8 cellular contexts compared by ENCODE assay signal in the genomic region with DNA sequence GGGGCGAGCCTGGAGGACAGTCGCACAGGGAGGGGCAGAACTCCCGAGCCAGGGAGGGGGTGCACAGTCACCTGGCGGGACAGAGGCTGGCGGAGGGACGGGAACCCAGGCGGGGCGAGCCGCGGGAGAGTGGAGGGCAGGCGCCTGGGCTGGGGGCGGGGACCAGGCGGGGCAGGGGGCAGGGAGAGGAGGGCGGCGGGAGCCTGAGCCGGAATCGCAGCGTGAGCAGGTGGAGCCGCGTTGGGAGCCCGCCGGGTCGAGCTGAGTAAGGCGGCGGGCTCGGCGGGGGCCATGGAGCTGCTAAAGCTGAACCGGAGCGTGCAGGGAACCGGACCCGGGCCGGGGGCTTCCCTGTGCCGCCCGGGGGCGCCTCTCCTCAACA. TPM values are rescaled to one million over a fixed set of nuclear protein-coding genes. Genes with fewer than 3 reads are reported as not detected.
DNase-seq lines count a peak whose midpoint lies in the region; ATAC-seq lines count a peak whose summit lies in the region.

A gene (plus strand): TSS at position 201 of the 382 bp plus-strand sequence. CDS start 91 bp downstream, at position 292.

- peak; percentile 44 to 51 for ATAC-seq in stimulated activated naive B cell treated with anti-CD40 and anti-IgM and Interleukin-4, amounts not matched to agents 10 μg/mL and 1 μg/mL and 100 μg/mL, for 72 hours (replicated peaks)
- ATAC-seq in GM19351 (IDR thresholded peaks at IDR 0.05; ENCODE audit: unreplicated experiment) (no peak), HG02852 (IDR thresholded peaks at IDR 0.05; ENCODE audit: unreplicated experiment) (no peak), HG02588 (IDR thresholded peaks at IDR 0.05; ENCODE audit: unreplicated experiment) (no peak)

- no peaks in the 10 kb centered on the region for H3K36me3 Mint-ChIP-seq in activated naive CD8-positive, alpha-beta T cell treated with anti-CD3 and anti-CD28 coated beads for 36 hours
- H3K36me3 Mint-ChIP-seq in immature natural killer cell = no peaks in the 10 kb centered on the region
- no peaks in the 10 kb centered on the region for H3K36me3 Mint-ChIP-seq in stimulated activated naive B cell treated with anti-CD40 and anti-IgM and Interleukin-4, amounts not matched to agents 10 μg/mL and 1 μg/mL and 100 μg/mL, for 72 hours

- peaks cover 17% of the 10 kb centered on the region for H3K27me3 Mint-ChIP-seq in activated naive CD8-positive, alpha-beta T cell treated with anti-CD3 and anti-CD28 coated beads for 36 hours
- peaks cover 0 to 13% (median 9%) of the 10 kb centered on the region in 3 donors for H3K27me3 Mint-ChIP-seq in immature natural killer cell (ENCODE audit: low read depth in 3 of 3)
- H3K27me3 Mint-ChIP-seq in stimulated activated naive B cell treated with anti-CD40 and anti-IgM and Interleukin-4, amounts not matched to agents 10 μg/mL and 1 μg/mL and 100 μg/mL, for 72 hours = peaks cover 4 to 15% of the 10 kb centered on the region in 2 donors

- peak within 1 kb of the TSS; percentile 57 for H3K4me3 Mint-ChIP-seq in activated naive CD8-positive, alpha-beta T cell treated with anti-CD3 and anti-CD28 coated beads for 36 hours
- H3K4me3 Mint-ChIP-seq in immature natural killer cell = peak within 1 kb of the TSS; percentile 69 to 81 (median 79)
- peak within 1 kb of the TSS in 1 of 2 donors; percentile 66 for H3K4me3 Mint-ChIP-seq in stimulated activated naive B cell treated with anti-CD40 and anti-IgM and Interleukin-4, amounts not matched to agents 10 μg/mL and 1 μg/mL and 100 μg/mL, for 72 hours

- peak; percentile 71 for DNase-seq in activated effector memory CD4-positive, alpha-beta T cell treated with anti-CD3 and anti-CD28 coated beads, Interleukin-2, amount 50 U/mL, for 16 hours
- DNase-seq in activated effector memory CD4-positive, alpha-beta T cell treated with Interleukin-2 at 50 U/mL for 16 hours = no peak
- DNase-seq in activated naive CD8-positive, alpha-beta T cell treated with anti-CD3 and anti-CD28 coated beads for 36 hours = peak; percentile 28
- peak in 2 of 3 donors; percentile 13 to 24 for DNase-seq in immature natural killer cell
- DNase-seq in stimulated activated naive B cell treated with anti-CD40 and anti-IgM and Interleukin-4, amounts not matched to agents 10 μg/mL and 1 μg/mL and 100 μg/mL, for 72 hours = no peak

- H3K4me1 Mint-ChIP-seq in activated naive CD8-positive, alpha-beta T cell treated with anti-CD3 and anti-CD28 coated beads for 36 hours = no peaks in the 10 kb centered on the region
- H3K4me1 Mint-ChIP-seq in immature natural killer cell = peaks cover 7 to 11% of the 10 kb centered on the region in 2 donors
- no peaks in the 10 kb centered on the region for H3K4me1 Mint-ChIP-seq in stimulated activated naive B cell treated with anti-CD40 and anti-IgM and Interleukin-4, amounts not matched to agents 10 μg/mL and 1 μg/mL and 100 μg/mL, for 72 hours

- no peaks in the 10 kb centered on the region for H3K9me3 Mint-ChIP-seq in activated naive CD8-positive, alpha-beta T cell treated with anti-CD3 and anti-CD28 coated beads for 36 hours
- H3K9me3 Mint-ChIP-seq in immature natural killer cell = no peaks in the 10 kb centered on the region
- H3K9me3 Mint-ChIP-seq in stimulated activated naive B cell treated with anti-CD40 and anti-IgM and Interleukin-4, amounts not matched to agents 10 μg/mL and 1 μg/mL and 100 μg/mL, for 72 hours = no peaks in the 10 kb centered on the region

- no peak within 1 kb of the TSS for H3K27ac Mint-ChIP-seq in activated naive CD8-positive, alpha-beta T cell treated with anti-CD3 and anti-CD28 coated beads for 36 hours
- H3K27ac Mint-ChIP-seq in immature natural killer cell = peak within 1 kb of the TSS in 1 of 6 donors; percentile 16
- no peak within 1 kb of the TSS for H3K27ac Mint-ChIP-seq in stimulated activated naive B cell treated with anti-CD40 and anti-IgM and Interleukin-4, amounts not matched to agents 10 μg/mL and 1 μg/mL and 100 μg/mL, for 72 hours

RNA-seq across cellular contexts. Expression of the gene that starts here (rescaled TPM):
- total RNA-seq in activated naive CD8-positive, alpha-beta T cell treated with anti-CD3 and anti-CD28 coated beads for 36 hours = under 1 TPM; 0.16 to 0.43 TPM
- not detected for polyA plus RNA-seq in immature natural killer cell

Comparison
In these comparisons a context has a peak if more than half of its experiments do, and no peak if none do; other contexts are left out.
1. Peak in DNase-seq in activated naive CD8-positive, alpha-beta T cell treated with anti-CD3 and anti-CD28 coated beads for 36 hours; RNA of the gene not detected or under 1 TPM.
2. Peak in DNase-seq in immature natural killer cell; RNA of the gene not detected or under 1 TPM.
3. ATAC-seq: peak in stimulated activated naive B cell treated with anti-CD40 and anti-IgM and Interleukin-4, amounts not matched to agents 10 μg/mL and 1 μg/mL and 100 μg/mL, for 72 hours (2 of 2); none in GM19351 (single experiment), HG02852 (single experiment) and HG02588 (single experiment).